ENCODE assay signal across 29 cellular contexts in the genomic region with DNA sequence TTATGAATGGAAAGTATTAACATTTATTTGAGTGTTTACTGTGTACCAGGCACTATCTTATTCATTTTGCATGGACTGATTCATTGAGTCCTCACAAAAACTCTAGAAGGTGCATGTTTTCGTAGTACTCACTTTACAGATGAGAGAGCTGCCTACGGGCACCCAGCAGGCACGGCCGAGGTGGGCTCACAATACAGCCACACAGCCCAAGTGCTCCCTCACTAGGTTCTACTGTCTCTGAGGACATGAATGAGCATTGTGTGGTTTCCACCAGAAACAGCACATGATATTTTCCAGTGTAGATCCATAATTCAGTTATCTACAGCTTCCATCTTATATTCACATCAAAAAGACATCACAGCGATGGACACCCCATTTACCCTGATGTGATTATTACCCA.
"Had no signal": no experiment of that assay in that cellular context is flagged by ENCODE, and none has a peak within 500 bp of the region (broad histone marks: within the 10 kb centered on the region; RNA-seq: fewer than 3 reads in every experiment).

No MANE protein-coding gene starts in this region.

- H3K9me3 ChIP-seq: adrenal gland, ascending aorta, body of pancreas, breast epithelium had no signal

- H3K4me3 ChIP-seq: adrenal gland, ascending aorta, body of pancreas, breast epithelium, cardiac muscle cell had no signal

- H3K36me3 ChIP-seq: adrenal gland, ascending aorta, brain microvascular endothelial cell, breast epithelium, cardiac muscle cell had no signal

- H3K27ac ChIP-seq: adrenal gland, ascending aorta, body of pancreas, brain microvascular endothelial cell, breast epithelium, cardiac muscle cell had no signal

- H3K4me1 ChIP-seq: ascending aorta, body of pancreas, breast epithelium had no signal

- DNase-seq: activated effector memory CD4-positive, alpha-beta T cell treated with anti-CD3 and anti-CD28 coated beads, Interleukin-2, amount 50 U/mL, for 16 hours; activated effector memory CD4-positive, alpha-beta T cell treated with Interleukin-2 at 50 U/mL for 16 hours; activated gamma-delta T cell; activated gamma-delta T cell treated with Interleukin-2 at 50 U/mL for 16 hours; activated naive CD4-positive, alpha-beta T cell; activated naive CD4-positive, alpha-beta T cell treated with anti-CD3 and anti-CD28 coated beads for 36 hours; activated naive CD4-positive, alpha-beta T cell treated with anti-CD3 and anti-CD28 coated beads, Interleukin-2, amount 10 ng/mL, durations not matched to agents 7 days and 5 days; activated naive CD4-positive, alpha-beta T cell treated with anti-CD3 and anti-CD28 coated beads, Interleukin-2, amount 50 U/mL, for 16 hours; activated naive CD4-positive, alpha-beta T cell treated with Interleukin-2 at 50 U/mL for 16 hours; activated naive CD8-positive, alpha-beta T cell treated with anti-CD3 and anti-CD28 coated beads for 36 hours; activated naive CD8-positive, alpha-beta T cell treated with anti-CD3 and anti-CD28 coated beads, Interleukin-2, amount 10 ng/mL, durations not matched to agents 7 days and 5 days; activated naive CD8-positive, alpha-beta T cell treated with anti-CD3 and anti-CD28 coated beads, Interleukin-2, amount 50 U/mL, for 24 hours; activated T-cell treated with anti-CD3 and anti-CD28 coated beads, Interleukin-2, amount 50 U/mL, for 24 hours; activated T-cell treated with anti-CD3 and anti-CD28 coated beads, Interleukin-2, amount 50 U/mL, for 4 hours; activated T-cell treated with anti-CD3 and anti-CD28 coated beads, Interleukin-2, amount 50 U/mL, for 48 hours; activated T-cell treated with anti-CD3 and anti-CD28 coated beads, Interleukin-2, amount 50 U/mL, for 72 hours; adrenal gland; amniotic stem cell; amygdala; anterior cingulate cortex; aorta; body of pancreas; brain microvascular endothelial cell; caudate nucleus; central memory CD4-positive, alpha-beta T cell; cerebellar nuclear complex had no signal

- H3K27me3 ChIP-seq: adrenal gland, ascending aorta, body of pancreas, brain microvascular endothelial cell, breast epithelium had no signal
